Comparison of ENCODE assay signal across 1 cellular context in the genomic region with DNA sequence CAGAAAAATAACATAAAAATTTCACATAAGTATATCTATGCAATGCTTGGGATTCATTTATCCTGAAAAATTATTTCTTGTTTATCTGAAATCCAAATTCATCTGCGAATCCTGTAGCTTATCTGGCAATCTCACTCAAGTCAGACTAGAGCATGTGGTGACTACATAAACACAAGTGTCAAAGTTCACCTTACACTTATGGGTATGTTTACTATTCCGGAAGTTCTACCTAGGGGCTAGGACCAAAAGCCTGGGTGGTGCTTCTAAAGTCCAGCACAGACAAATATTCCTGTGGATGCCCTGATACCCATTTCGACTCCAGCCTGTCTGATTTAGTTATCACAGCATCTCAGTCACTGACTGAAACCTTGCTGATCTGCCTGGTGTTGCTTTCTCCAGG.
A peak's percentile ranks its signal among the peaks of the same experiment; 100 is the strongest.
TF ChIP-seq lines count a peak whose summit lies in the region.

No MANE protein-coding gene starts in this region.

TF ChIP-seq in HepG2, 621 proteins besides CTCF, POLR2A, EP300 and RAD21 (continued from another document and continues in another):
- TF ChIP-seq, protein P1, sequence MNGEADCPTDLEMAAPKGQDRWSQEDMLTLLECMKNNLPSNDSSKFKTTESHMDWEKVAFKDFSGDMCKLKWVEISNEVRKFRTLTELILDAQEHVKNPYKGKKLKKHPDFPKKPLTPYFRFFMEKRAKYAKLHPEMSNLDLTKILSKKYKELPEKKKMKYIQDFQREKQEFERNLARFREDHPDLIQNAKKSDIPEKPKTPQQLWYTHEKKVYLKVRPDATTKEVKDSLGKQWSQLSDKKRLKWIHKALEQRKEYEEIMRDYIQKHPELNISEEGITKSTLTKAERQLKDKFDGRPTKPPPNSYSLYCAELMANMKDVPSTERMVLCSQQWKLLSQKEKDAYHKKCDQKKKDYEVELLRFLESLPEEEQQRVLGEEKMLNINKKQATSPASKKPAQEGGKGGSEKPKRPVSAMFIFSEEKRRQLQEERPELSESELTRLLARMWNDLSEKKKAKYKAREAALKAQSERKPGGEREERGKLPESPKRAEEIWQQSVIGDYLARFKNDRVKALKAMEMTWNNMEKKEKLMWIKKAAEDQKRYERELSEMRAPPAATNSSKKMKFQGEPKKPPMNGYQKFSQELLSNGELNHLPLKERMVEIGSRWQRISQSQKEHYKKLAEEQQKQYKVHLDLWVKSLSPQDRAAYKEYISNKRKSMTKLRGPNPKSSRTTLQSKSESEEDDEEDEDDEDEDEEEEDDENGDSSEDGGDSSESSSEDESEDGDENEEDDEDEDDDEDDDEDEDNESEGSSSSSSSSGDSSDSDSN (CRISPR knock-in tag; IDR thresholded peaks at IDR 0.05): no peak
- no peak for TF ChIP-seq TP53 (CRISPR knock-in tag; conservative IDR thresholded peaks at IDR 0.05)
- TF ChIP-seq ZNF891 (CRISPR knock-in tag; IDR thresholded peaks at IDR 0.05): no peak
- TF ChIP-seq, protein P2, sequence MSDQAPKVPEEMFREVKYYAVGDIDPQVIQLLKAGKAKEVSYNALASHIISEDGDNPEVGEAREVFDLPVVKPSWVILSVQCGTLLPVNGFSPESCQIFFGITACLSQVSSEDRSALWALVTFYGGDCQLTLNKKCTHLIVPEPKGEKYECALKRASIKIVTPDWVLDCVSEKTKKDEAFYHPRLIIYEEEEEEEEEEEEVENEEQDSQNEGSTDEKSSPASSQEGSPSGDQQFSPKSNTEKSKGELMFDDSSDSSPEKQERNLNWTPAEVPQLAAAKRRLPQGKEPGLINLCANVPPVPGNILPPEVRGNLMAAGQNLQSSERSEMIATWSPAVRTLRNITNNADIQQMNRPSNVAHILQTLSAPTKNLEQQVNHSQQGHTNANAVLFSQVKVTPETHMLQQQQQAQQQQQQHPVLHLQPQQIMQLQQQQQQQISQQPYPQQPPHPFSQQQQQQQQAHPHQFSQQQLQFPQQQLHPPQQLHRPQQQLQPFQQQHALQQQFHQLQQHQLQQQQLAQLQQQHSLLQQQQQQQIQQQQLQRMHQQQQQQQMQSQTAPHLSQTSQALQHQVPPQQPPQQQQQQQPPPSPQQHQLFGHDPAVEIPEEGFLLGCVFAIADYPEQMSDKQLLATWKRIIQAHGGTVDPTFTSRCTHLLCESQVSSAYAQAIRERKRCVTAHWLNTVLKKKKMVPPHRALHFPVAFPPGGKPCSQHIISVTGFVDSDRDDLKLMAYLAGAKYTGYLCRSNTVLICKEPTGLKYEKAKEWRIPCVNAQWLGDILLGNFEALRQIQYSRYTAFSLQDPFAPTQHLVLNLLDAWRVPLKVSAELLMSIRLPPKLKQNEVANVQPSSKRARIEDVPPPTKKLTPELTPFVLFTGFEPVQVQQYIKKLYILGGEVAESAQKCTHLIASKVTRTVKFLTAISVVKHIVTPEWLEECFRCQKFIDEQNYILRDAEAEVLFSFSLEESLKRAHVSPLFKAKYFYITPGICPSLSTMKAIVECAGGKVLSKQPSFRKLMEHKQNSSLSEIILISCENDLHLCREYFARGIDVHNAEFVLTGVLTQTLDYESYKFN (CRISPR knock-in tag; conservative IDR thresholded peaks at IDR 0.05): peak; percentile 63
- TF ChIP-seq GABPA (IDR thresholded peaks at IDR 0.05; ENCODE audit: low read depth, low read length): no peak
- TF ChIP-seq GABPA (CRISPR knock-in tag; IDR thresholded peaks at IDR 0.05; ENCODE audit: low read depth): peak; percentile 77
- no peak for TF ChIP-seq ZNF546 (CRISPR knock-in tag; conservative IDR thresholded peaks at IDR 0.05)
- no peak for TF ChIP-seq THAP11 (CRISPR knock-in tag; IDR thresholded peaks at IDR 0.05)
- no peak for TF ChIP-seq ZNF724P (CRISPR knock-in tag; IDR thresholded peaks at IDR 0.05; ENCODE audit: borderline replicate concordance)
- TF ChIP-seq, protein P3, sequence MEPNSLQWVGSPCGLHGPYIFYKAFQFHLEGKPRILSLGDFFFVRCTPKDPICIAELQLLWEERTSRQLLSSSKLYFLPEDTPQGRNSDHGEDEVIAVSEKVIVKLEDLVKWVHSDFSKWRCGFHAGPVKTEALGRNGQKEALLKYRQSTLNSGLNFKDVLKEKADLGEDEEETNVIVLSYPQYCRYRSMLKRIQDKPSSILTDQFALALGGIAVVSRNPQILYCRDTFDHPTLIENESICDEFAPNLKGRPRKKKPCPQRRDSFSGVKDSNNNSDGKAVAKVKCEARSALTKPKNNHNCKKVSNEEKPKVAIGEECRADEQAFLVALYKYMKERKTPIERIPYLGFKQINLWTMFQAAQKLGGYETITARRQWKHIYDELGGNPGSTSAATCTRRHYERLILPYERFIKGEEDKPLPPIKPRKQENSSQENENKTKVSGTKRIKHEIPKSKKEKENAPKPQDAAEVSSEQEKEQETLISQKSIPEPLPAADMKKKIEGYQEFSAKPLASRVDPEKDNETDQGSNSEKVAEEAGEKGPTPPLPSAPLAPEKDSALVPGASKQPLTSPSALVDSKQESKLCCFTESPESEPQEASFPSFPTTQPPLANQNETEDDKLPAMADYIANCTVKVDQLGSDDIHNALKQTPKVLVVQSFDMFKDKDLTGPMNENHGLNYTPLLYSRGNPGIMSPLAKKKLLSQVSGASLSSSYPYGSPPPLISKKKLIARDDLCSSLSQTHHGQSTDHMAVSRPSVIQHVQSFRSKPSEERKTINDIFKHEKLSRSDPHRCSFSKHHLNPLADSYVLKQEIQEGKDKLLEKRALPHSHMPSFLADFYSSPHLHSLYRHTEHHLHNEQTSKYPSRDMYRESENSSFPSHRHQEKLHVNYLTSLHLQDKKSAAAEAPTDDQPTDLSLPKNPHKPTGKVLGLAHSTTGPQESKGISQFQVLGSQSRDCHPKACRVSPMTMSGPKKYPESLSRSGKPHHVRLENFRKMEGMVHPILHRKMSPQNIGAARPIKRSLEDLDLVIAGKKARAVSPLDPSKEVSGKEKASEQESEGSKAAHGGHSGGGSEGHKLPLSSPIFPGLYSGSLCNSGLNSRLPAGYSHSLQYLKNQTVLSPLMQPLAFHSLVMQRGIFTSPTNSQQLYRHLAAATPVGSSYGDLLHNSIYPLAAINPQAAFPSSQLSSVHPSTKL (CRISPR knock-in tag; IDR thresholded peaks at IDR 0.05): peak; percentile 36; the same call in 1 of the 2 replicates
- TF ChIP-seq ZFP41 (CRISPR knock-in tag; IDR thresholded peaks at IDR 0.05; ENCODE audit: borderline replicate concordance): no peak
- no peak for TF ChIP-seq TAF1 (CRISPR knock-in tag; IDR thresholded peaks at IDR 0.05)
- TF ChIP-seq, protein P4, sequence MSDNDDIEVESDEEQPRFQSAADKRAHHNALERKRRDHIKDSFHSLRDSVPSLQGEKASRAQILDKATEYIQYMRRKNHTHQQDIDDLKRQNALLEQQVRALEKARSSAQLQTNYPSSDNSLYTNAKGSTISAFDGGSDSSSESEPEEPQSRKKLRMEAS (IDR thresholded peaks at IDR 0.05): 0 out of 2 replicates have a peak, but pooled peaks have one; percentile 41
- no peak for TF ChIP-seq SP2 (CRISPR knock-in tag; IDR thresholded peaks at IDR 0.05)
- TF ChIP-seq CBX2 (IDR thresholded peaks at IDR 0.05; ENCODE audit: low read depth, low read length): no peak
- TF ChIP-seq CBX2 (CRISPR knock-in tag; IDR thresholded peaks at IDR 0.05; ENCODE audit: low read depth): no peak
- no peak for TF ChIP-seq ZNF207 (IDR thresholded peaks at IDR 0.05; ENCODE audit: borderline replicate concordance)
- peak; percentile 20; the same call in 1 of the 2 replicates for TF ChIP-seq FOXO1 (CRISPR knock-in tag; IDR thresholded peaks at IDR 0.05)
- TF ChIP-seq, protein P5, sequence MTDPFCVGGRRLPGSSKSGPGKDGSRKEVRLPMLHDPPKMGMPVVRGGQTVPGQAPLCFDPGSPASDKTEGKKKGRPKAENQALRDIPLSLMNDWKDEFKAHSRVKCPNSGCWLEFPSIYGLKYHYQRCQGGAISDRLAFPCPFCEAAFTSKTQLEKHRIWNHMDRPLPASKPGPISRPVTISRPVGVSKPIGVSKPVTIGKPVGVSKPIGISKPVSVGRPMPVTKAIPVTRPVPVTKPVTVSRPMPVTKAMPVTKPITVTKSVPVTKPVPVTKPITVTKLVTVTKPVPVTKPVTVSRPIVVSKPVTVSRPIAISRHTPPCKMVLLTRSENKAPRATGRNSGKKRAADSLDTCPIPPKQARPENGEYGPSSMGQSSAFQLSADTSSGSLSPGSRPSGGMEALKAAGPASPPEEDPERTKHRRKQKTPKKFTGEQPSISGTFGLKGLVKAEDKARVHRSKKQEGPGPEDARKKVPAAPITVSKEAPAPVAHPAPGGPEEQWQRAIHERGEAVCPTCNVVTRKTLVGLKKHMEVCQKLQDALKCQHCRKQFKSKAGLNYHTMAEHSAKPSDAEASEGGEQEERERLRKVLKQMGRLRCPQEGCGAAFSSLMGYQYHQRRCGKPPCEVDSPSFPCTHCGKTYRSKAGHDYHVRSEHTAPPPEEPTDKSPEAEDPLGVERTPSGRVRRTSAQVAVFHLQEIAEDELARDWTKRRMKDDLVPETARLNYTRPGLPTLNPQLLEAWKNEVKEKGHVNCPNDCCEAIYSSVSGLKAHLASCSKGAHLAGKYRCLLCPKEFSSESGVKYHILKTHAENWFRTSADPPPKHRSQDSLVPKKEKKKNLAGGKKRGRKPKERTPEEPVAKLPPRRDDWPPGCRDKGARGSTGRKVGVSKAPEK (CRISPR knock-in tag; IDR thresholded peaks at IDR 0.05; ENCODE audit: borderline replicate concordance): no peak
- peak; percentile 53 for TF ChIP-seq HNF4G (IDR thresholded peaks at IDR 0.05; ENCODE audit: borderline replicate concordance, low read depth, low read length)
- peak; percentile 23; the same call in 1 of the 2 replicates for TF ChIP-seq HNF4G (CRISPR knock-in tag; IDR thresholded peaks at IDR 0.05; ENCODE audit: borderline replicate concordance, low read depth)
- TF ChIP-seq, protein P6, sequence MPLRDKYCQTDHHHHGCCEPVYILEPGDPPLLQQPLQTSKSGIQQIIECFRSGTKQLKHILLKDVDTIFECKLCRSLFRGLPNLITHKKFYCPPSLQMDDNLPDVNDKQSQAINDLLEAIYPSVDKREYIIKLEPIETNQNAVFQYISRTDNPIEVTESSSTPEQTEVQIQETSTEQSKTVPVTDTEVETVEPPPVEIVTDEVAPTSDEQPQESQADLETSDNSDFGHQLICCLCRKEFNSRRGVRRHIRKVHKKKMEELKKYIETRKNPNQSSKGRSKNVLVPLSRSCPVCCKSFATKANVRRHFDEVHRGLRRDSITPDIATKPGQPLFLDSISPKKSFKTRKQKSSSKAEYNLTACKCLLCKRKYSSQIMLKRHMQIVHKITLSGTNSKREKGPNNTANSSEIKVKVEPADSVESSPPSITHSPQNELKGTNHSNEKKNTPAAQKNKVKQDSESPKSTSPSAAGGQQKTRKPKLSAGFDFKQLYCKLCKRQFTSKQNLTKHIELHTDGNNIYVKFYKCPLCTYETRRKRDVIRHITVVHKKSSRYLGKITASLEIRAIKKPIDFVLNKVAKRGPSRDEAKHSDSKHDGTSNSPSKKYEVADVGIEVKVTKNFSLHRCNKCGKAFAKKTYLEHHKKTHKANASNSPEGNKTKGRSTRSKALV (CRISPR knock-in tag; IDR thresholded peaks at IDR 0.05): no peak
- TF ChIP-seq BCL6 (CRISPR knock-in tag; IDR thresholded peaks at IDR 0.05): no peak
- no peak for TF ChIP-seq ATM (IDR thresholded peaks at IDR 0.05; ENCODE audit: borderline replicate concordance)
- TF ChIP-seq, protein P7, sequence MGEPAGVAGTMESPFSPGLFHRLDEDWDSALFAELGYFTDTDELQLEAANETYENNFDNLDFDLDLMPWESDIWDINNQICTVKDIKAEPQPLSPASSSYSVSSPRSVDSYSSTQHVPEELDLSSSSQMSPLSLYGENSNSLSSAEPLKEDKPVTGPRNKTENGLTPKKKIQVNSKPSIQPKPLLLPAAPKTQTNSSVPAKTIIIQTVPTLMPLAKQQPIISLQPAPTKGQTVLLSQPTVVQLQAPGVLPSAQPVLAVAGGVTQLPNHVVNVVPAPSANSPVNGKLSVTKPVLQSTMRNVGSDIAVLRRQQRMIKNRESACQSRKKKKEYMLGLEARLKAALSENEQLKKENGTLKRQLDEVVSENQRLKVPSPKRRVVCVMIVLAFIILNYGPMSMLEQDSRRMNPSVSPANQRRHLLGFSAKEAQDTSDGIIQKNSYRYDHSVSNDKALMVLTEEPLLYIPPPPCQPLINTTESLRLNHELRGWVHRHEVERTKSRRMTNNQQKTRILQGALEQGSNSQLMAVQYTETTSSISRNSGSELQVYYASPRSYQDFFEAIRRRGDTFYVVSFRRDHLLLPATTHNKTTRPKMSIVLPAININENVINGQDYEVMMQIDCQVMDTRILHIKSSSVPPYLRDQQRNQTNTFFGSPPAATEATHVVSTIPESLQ (CRISPR knock-in tag; conservative IDR thresholded peaks at IDR 0.05): no peak
- no peak for TF ChIP-seq TARDBP (CRISPR knock-in tag; IDR thresholded peaks at IDR 0.05)
- 0 out of 2 replicates have a peak, but pooled peaks have one; percentile 43 for TF ChIP-seq RCOR2 (CRISPR knock-in tag; IDR thresholded peaks at IDR 0.05)
- peak; percentile 58; the same call in 1 of the 2 replicates for TF ChIP-seq NR2C2 (CRISPR knock-in tag; IDR thresholded peaks at IDR 0.05; ENCODE audit: borderline replicate concordance)
- no peak for TF ChIP-seq SP4 (CRISPR knock-in tag; IDR thresholded peaks at IDR 0.05)
- TF ChIP-seq, protein P8, sequence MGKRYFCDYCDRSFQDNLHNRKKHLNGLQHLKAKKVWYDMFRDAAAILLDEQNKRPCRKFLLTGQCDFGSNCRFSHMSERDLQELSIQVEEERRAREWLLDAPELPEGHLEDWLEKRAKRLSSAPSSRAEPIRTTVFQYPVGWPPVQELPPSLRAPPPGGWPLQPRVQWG (CRISPR knock-in tag; IDR thresholded peaks at IDR 0.05; ENCODE audit: borderline replicate concordance, low read depth): no peak
- TF ChIP-seq NKX3-1 (CRISPR knock-in tag; IDR thresholded peaks at IDR 0.05): no peak
- TF ChIP-seq, protein P9, sequence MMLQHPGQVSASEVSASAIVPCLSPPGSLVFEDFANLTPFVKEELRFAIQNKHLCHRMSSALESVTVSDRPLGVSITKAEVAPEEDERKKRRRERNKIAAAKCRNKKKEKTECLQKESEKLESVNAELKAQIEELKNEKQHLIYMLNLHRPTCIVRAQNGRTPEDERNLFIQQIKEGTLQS (CRISPR knock-in tag; IDR thresholded peaks at IDR 0.05): no peak
- TF ChIP-seq, protein P10, sequence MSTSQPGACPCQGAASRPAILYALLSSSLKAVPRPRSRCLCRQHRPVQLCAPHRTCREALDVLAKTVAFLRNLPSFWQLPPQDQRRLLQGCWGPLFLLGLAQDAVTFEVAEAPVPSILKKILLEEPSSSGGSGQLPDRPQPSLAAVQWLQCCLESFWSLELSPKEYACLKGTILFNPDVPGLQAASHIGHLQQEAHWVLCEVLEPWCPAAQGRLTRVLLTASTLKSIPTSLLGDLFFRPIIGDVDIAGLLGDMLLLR (CRISPR knock-in tag; IDR thresholded peaks at IDR 0.05): no peak
- no peak for TF ChIP-seq RARA (CRISPR knock-in tag; IDR thresholded peaks at IDR 0.05)
- TF ChIP-seq, protein P11, sequence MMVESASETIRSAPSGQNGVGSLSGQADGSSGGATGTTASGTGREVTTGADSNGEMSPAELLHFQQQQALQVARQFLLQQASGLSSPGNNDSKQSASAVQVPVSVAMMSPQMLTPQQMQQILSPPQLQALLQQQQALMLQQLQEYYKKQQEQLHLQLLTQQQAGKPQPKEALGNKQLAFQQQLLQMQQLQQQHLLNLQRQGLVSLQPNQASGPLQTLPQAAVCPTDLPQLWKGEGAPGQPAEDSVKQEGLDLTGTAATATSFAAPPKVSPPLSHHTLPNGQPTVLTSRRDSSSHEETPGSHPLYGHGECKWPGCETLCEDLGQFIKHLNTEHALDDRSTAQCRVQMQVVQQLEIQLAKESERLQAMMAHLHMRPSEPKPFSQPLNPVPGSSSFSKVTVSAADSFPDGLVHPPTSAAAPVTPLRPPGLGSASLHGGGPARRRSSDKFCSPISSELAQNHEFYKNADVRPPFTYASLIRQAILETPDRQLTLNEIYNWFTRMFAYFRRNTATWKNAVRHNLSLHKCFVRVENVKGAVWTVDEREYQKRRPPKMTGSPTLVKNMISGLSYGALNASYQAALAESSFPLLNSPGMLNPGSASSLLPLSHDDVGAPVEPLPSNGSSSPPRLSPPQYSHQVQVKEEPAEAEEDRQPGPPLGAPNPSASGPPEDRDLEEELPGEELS (CRISPR knock-in tag; IDR thresholded peaks at IDR 0.05): 0 out of 2 replicates have a peak, but pooled peaks have one; percentile 22
- TF ChIP-seq ELF1 (CRISPR knock-in tag; IDR thresholded peaks at IDR 0.05): 0 out of 2 replicates have a peak, but pooled peaks have one; percentile 20
- peak; percentile 59 for TF ChIP-seq GABPB1 (CRISPR knock-in tag; IDR thresholded peaks at IDR 0.05)
- no peak for TF ChIP-seq ARHGAP35 (CRISPR knock-in tag; IDR thresholded peaks at IDR 0.05; ENCODE audit: borderline replicate concordance)
